ENCODE assay signal across 8 cellular contexts in genomic region chr13:38417727-38418126, GRCh38.
DNase-seq lines count a peak whose midpoint lies in the region; ATAC-seq and TF ChIP-seq lines count a peak whose summit lies in the region.

No MANE protein-coding gene starts in this region.

- no peaks in the 10 kb centered on the region for H3K36me3 Mint-ChIP-seq in activated T-helper 2 cell treated with anti-CD3 and anti-CD28 coated beads, Interferon-gamma antibody, Interleukin-2, Interleukin-4, amounts not matched to agents 10 μg/mL and 5 μg/mL and 100 μg/mL, durations not matched to agents 14 hours and 24 hours and 36 hours (ENCODE audit: low read depth)

- H3K9me3 Mint-ChIP-seq in activated T-helper 2 cell treated with anti-CD3 and anti-CD28 coated beads, Interferon-gamma antibody, Interleukin-2, Interleukin-4, amounts not matched to agents 10 μg/mL and 5 μg/mL and 100 μg/mL, durations not matched to agents 14 hours and 24 hours and 36 hours: no peaks in the 10 kb centered on the region

- ATAC-seq in HG02938 (IDR thresholded peaks at IDR 0.05; ENCODE audit: unreplicated experiment) (peak; percentile 63), SK-N-SH treated with all-trans-retinoic acid at 6 μM for 48 hours (peak; percentile 58; the same call in 2 of the 3 replicates)

- intact Hi-C loops in activated T-helper 2 cell treated with anti-CD3 and anti-CD28 coated beads, Interferon-gamma antibody, Interleukin-2, Interleukin-4, amounts not matched to agents 10 μg/mL and 5 μg/mL and 100 μg/mL, durations not matched to agents 14 hours and 24 hours and 36 hours (cut with micrococcal nuclease): loop anchor here (5.0 kb wide), 1 partner anchor 70 kb away; the partner anchor contains the start of gene UFM1

- DNase-seq in activated CD4-positive, alpha-beta T cell treated with anti-CD3 and anti-CD28 coated beads for 48 hours: peak; percentile 4
- no peak for DNase-seq in activated CD4-positive, alpha-beta T cell treated with anti-CD3 and anti-CD28 coated beads, Interleukin-2, amount 50 U/mL, for 1 hour
- DNase-seq in left kidney (ENCODE audit: low read depth, low spot score) (peak; percentile 13), NCI-H510A (lab: John Stamatoyannopoulos, UW) (no peak), NCI-H524 treated with DMSO at 0.1 percent for 48 hours (lab: John Stamatoyannopoulos, UW) (no peak)
- no peak for DNase-seq in activated T-helper 2 cell treated with anti-CD3 and anti-CD28 coated beads, Interferon-gamma antibody, Interleukin-2, Interleukin-4, amounts not matched to agents 10 μg/mL and 5 μg/mL and 100 μg/mL, durations not matched to agents 14 hours and 24 hours and 36 hours (ENCODE audit: low spot score)

- peaks cover 4% of the 10 kb centered on the region for H3K4me1 Mint-ChIP-seq in activated T-helper 2 cell treated with anti-CD3 and anti-CD28 coated beads, Interferon-gamma antibody, Interleukin-2, Interleukin-4, amounts not matched to agents 10 μg/mL and 5 μg/mL and 100 μg/mL, durations not matched to agents 14 hours and 24 hours and 36 hours (ENCODE audit: low read depth)

- no peak overlapping the region for H3K4me3 Mint-ChIP-seq in activated T-helper 2 cell treated with anti-CD3 and anti-CD28 coated beads, Interferon-gamma antibody, Interleukin-2, Interleukin-4, amounts not matched to agents 10 μg/mL and 5 μg/mL and 100 μg/mL, durations not matched to agents 14 hours and 24 hours and 36 hours (ENCODE audit: low read depth)

- H3K27ac Mint-ChIP-seq in activated T-helper 2 cell treated with anti-CD3 and anti-CD28 coated beads, Interferon-gamma antibody, Interleukin-2, Interleukin-4, amounts not matched to agents 10 μg/mL and 5 μg/mL and 100 μg/mL, durations not matched to agents 14 hours and 24 hours and 36 hours: no peak overlapping the region

- peaks cover 3% of the 10 kb centered on the region for H3K27me3 Mint-ChIP-seq in activated T-helper 2 cell treated with anti-CD3 and anti-CD28 coated beads, Interferon-gamma antibody, Interleukin-2, Interleukin-4, amounts not matched to agents 10 μg/mL and 5 μg/mL and 100 μg/mL, durations not matched to agents 14 hours and 24 hours and 36 hours (ENCODE audit: low read depth)

TF ChIP-seq in SK-N-SH treated with all-trans-retinoic acid at 6 μM for 48 hours, 23 proteins besides CTCF, POLR2A, EP300 and RAD21:
- TF ChIP-seq POU6F1 (CRISPR knock-in tag; IDR thresholded peaks at IDR 0.05; ENCODE audit: borderline replicate concordance, low read depth): no peak
- TF ChIP-seq PATZ1 (CRISPR knock-in tag; IDR thresholded peaks at IDR 0.05; ENCODE audit: borderline replicate concordance): no peak
- TF ChIP-seq ESRRG (CRISPR knock-in tag; IDR thresholded peaks at IDR 0.05): no peak
- TF ChIP-seq GLIS3 (CRISPR knock-in tag; IDR thresholded peaks at IDR 0.05): no peak
- TF ChIP-seq ZFP30 (CRISPR knock-in tag; IDR thresholded peaks at IDR 0.05): no peak
- TF ChIP-seq ZNF565 (CRISPR knock-in tag; conservative IDR thresholded peaks at IDR 0.05; ENCODE audit: low read depth): no peak
- no peak for TF ChIP-seq SNAI2 (CRISPR knock-in tag; IDR thresholded peaks at IDR 0.05)
- TF ChIP-seq ZNF8 (CRISPR knock-in tag; IDR thresholded peaks at IDR 0.05): no peak
- TF ChIP-seq ZC3H10 (CRISPR knock-in tag; IDR thresholded peaks at IDR 0.05): no peak
- TF ChIP-seq TSHZ2 (CRISPR knock-in tag; IDR thresholded peaks at IDR 0.05): no peak
- no peak for TF ChIP-seq PPARA (CRISPR knock-in tag; IDR thresholded peaks at IDR 0.05; ENCODE audit: borderline replicate concordance)
- TF ChIP-seq CSDC2 (CRISPR knock-in tag; IDR thresholded peaks at IDR 0.05): no peak
- no peak for TF ChIP-seq CSRNP3 (CRISPR knock-in tag; IDR thresholded peaks at IDR 0.05)
- no peak for TF ChIP-seq TCF4 (CRISPR knock-in tag; IDR thresholded peaks at IDR 0.05; ENCODE audit: borderline replicate concordance)

Comparison
In these comparisons a context has a peak if more than half of its experiments do, and no peak if none do; other contexts are left out.
1. DNase-seq: peak in activated CD4-positive, alpha-beta T cell treated with anti-CD3 and anti-CD28 coated beads for 48 hours (single experiment) and left kidney (single experiment); none in activated CD4-positive, alpha-beta T cell treated with anti-CD3 and anti-CD28 coated beads, Interleukin-2, amount 50 U/mL, for 1 hour (single experiment), NCI-H510A (single experiment), activated T-helper 2 cell treated with anti-CD3 and anti-CD28 coated beads, Interferon-gamma antibody, Interleukin-2, Interleukin-4, amounts not matched to agents 10 μg/mL and 5 μg/mL and 100 μg/mL, durations not matched to agents 14 hours and 24 hours and 36 hours (single experiment) and NCI-H524 treated with DMSO at 0.1 percent for 48 hours (single experiment).